ENCODE assay signal across 20 cellular contexts in genomic region chrX:51281758-51282318, GRCh38. TPM values are rescaled to one million over a fixed set of nuclear protein-coding genes. Genes with fewer than 3 reads are reported as not detected.
DNase-seq lines count a peak whose midpoint lies in the region; ATAC-seq and TF ChIP-seq lines count a peak whose summit lies in the region.
"Had no signal": no experiment of that assay in that cellular context is flagged by ENCODE, and none has a peak within 500 bp of the region (broad histone marks: within the 10 kb centered on the region; RNA-seq: fewer than 3 reads in every experiment).

No MANE protein-coding gene starts in this region.

- H3K9me3 ChIP-seq in osteoblast (ENCODE audit: low read depth, low read length) (no peaks in the 10 kb centered on the region), MG63 (no peaks in the 10 kb centered on the region)
- H3K9me3 ChIP-seq: A549 had no signal

- no peak for TF ChIP-seq CTCF in osteoblast (IDR thresholded peaks at IDR 0.05; ENCODE audit: extremely low read depth, low read depth, low read length)

- H3K36me3 ChIP-seq in osteoblast (ENCODE audit: insufficient read depth, low read length): no peaks in the 10 kb centered on the region
- H3K36me3 ChIP-seq in MG63: no peaks in the 10 kb centered on the region

- peaks cover 5% of the 10 kb centered on the region for H3K4me1 Mint-ChIP-seq in activated naive CD8-positive, alpha-beta T cell treated with anti-CD3 and anti-CD28 coated beads, Interleukin-2, amount 50 U/mL, for 24 hours
- H3K4me1 Mint-ChIP-seq in activated naive CD8-positive, alpha-beta T cell treated with anti-CD3 and anti-CD28 coated beads for 36 hours: no peaks in the 10 kb centered on the region
- H3K4me1 Mint-ChIP-seq: CD14-positive monocyte had no signal

- DNase-seq in activated CD4-positive, CD25-positive, alpha-beta regulatory T cell treated with anti-CD3 and anti-CD28 coated beads, Interleukin-2, amount 50 U/mL, for 72 hours: no peak
- no peak for DNase-seq in activated naive CD8-positive, alpha-beta T cell treated with anti-CD3 and anti-CD28 coated beads, Interleukin-2, amount 50 U/mL, for 24 hours
- DNase-seq in activated naive CD8-positive, alpha-beta T cell treated with anti-CD3 and anti-CD28 coated beads for 36 hours: no peak
- DNase-seq in osteoblast (ENCODE audit: insufficient read length, low spot score, missing footprints): peak; percentile 19
- no peak for DNase-seq in MG63
- no peak for DNase-seq in CD1c-positive myeloid dendritic cell (ENCODE audit: extremely low spot score)
- DNase-seq: AML-193; Calu3; CD8-positive, alpha-beta T cell; DMS79 treated with DMSO at 0.1 percent for 48 hours; GOT3; H7; HFFc6; IMR-90 had no signal

- no peak overlapping the region for H3K4me3 Mint-ChIP-seq in activated naive CD8-positive, alpha-beta T cell treated with anti-CD3 and anti-CD28 coated beads, Interleukin-2, amount 50 U/mL, for 24 hours
- H3K4me3 Mint-ChIP-seq in activated naive CD8-positive, alpha-beta T cell treated with anti-CD3 and anti-CD28 coated beads for 36 hours: no peak overlapping the region
- H3K4me3 Mint-ChIP-seq: CD14-positive monocyte; CD8-positive, alpha-beta T cell; HFFc6 had no signal

- peak; percentile 17 to 20 for ATAC-seq in activated CD4-positive, CD25-positive, alpha-beta regulatory T cell treated with anti-CD3 and anti-CD28 coated beads, Interleukin-2, amount 50 U/mL, for 24 hours
- ATAC-seq in activated naive CD8-positive, alpha-beta T cell treated with anti-CD3 and anti-CD28 coated beads, Interleukin-2, amount 50 U/mL, for 24 hours: peak; percentile 43
- ATAC-seq: A549; CD8-positive, alpha-beta T cell; GM12878; HCT116 had no signal

- no peaks in the 10 kb centered on the region for H4K20me1 ChIP-seq in osteoblast (ENCODE audit: insufficient read depth, low read length)

- H3K4me3 ChIP-seq in osteoblast (ENCODE audit: insufficient read depth, low read length) (no peak overlapping the region), MG63 (no peak overlapping the region)
- H3K4me3 ChIP-seq: A549, GM12878 had no signal

- H3K27me3 ChIP-seq in osteoblast (ENCODE audit: insufficient read depth, low read length) (peaks cover 2% of the 10 kb centered on the region), MG63 (no peaks in the 10 kb centered on the region)

- no peak overlapping the region for H3K27ac Mint-ChIP-seq in activated naive CD8-positive, alpha-beta T cell treated with anti-CD3 and anti-CD28 coated beads, Interleukin-2, amount 50 U/mL, for 24 hours
- no peak overlapping the region for H3K27ac Mint-ChIP-seq in activated naive CD8-positive, alpha-beta T cell treated with anti-CD3 and anti-CD28 coated beads for 36 hours
- H3K27ac Mint-ChIP-seq: CD14-positive monocyte; CD8-positive, alpha-beta T cell; HFFc6 had no signal

- no peaks in the 10 kb centered on the region for H3K79me2 ChIP-seq in osteoblast (ENCODE audit: insufficient read depth, low read length)

- H2AFZ ChIP-seq in osteoblast (ENCODE audit: low read length): no peak overlapping the region

- no peaks in the 10 kb centered on the region for H3K36me3 Mint-ChIP-seq in activated naive CD8-positive, alpha-beta T cell treated with anti-CD3 and anti-CD28 coated beads, Interleukin-2, amount 50 U/mL, for 24 hours (ENCODE audit: low read depth)
- no peaks in the 10 kb centered on the region for H3K36me3 Mint-ChIP-seq in activated naive CD8-positive, alpha-beta T cell treated with anti-CD3 and anti-CD28 coated beads for 36 hours
- H3K36me3 Mint-ChIP-seq: CD14-positive monocyte had no signal

- H3K4me1 ChIP-seq in osteoblast (ENCODE audit: insufficient read depth, low read length): no peaks in the 10 kb centered on the region
- H3K4me1 ChIP-seq: A549 had no signal

- H3K27ac ChIP-seq in osteoblast (ENCODE audit: low read depth, low read length): no peak overlapping the region
- H3K27ac ChIP-seq: 22Rv1, A549 had no signal

- H3K4me2 ChIP-seq in osteoblast (ENCODE audit: insufficient read depth, low read length): no peak overlapping the region
- H3K4me2 ChIP-seq: A549 had no signal

- H3K9me3 Mint-ChIP-seq in activated naive CD8-positive, alpha-beta T cell treated with anti-CD3 and anti-CD28 coated beads, Interleukin-2, amount 50 U/mL, for 24 hours: no peaks in the 10 kb centered on the region
- H3K9me3 Mint-ChIP-seq in activated naive CD8-positive, alpha-beta T cell treated with anti-CD3 and anti-CD28 coated beads for 36 hours: no peaks in the 10 kb centered on the region
- H3K9me3 Mint-ChIP-seq: CD8-positive, alpha-beta T cell; HFFc6 had no signal

- no peaks in the 10 kb centered on the region for H3K27me3 Mint-ChIP-seq in activated naive CD8-positive, alpha-beta T cell treated with anti-CD3 and anti-CD28 coated beads, Interleukin-2, amount 50 U/mL, for 24 hours
- H3K27me3 Mint-ChIP-seq in activated naive CD8-positive, alpha-beta T cell treated with anti-CD3 and anti-CD28 coated beads for 36 hours: no peaks in the 10 kb centered on the region

RNA-seq across cellular contexts. Expression of gene NUDT10, which starts 50.8 kb away (rescaled TPM):
- total RNA-seq in activated naive CD8-positive, alpha-beta T cell treated with anti-CD3 and anti-CD28 coated beads for 36 hours: 1 to 10 TPM; 2.7 to 2.9 TPM
- 2.5 and 2.7 TPM in 2 replicates for total RNA-seq in osteoblast
- total RNA-seq in MG63 (2014; rRNA removed; shearing (Covaris generic); ENCODE audit: low replicate concordance): 0.59 TPM in 1 of 2 replicates, not detected in the other
- total RNA-seq: Calu3, GM12878 had no signal
